10 cellular contexts compared by ENCODE assay signal in genomic region chr4:182142146-182143085, GRCh38.
A peak's percentile ranks its signal among the peaks of the same experiment; 100 is the strongest.
DNase-seq lines count a peak whose midpoint lies in the region; ATAC-seq, FAIRE-seq and TF ChIP-seq lines count a peak whose summit lies in the region.
"Had no signal": no experiment of that assay in that cellular context is flagged by ENCODE, and none has a peak within 500 bp of the region (broad histone marks: within the 10 kb centered on the region; RNA-seq: fewer than 3 reads in every experiment).

No MANE protein-coding gene starts in this region.

- POLR2A ChIA-PET in activated CD4-positive, alpha-beta T cell treated with anti-CD3 and anti-CD28 coated beads for 36 hours (lab: Charles Lee): no interaction called here

- H3K36me3 Mint-ChIP-seq in activated CD4-positive, alpha-beta T cell treated with anti-CD3 and anti-CD28 coated beads for 36 hours (ENCODE audit: low read depth): peaks cover 2% of the 10 kb centered on the region
- H3K36me3 Mint-ChIP-seq: naive B cell had no signal

- H3K9ac ChIP-seq in kidney (ENCODE audit: low read length in 2 of 2): peak overlapping the region in 1 of 2 donors; percentile 61

- no peak for FAIRE-seq in kidney (lab: Jason Lieb, UNC)
- FAIRE-seq: A204.1 had no signal

- TF ChIP-seq CTCF in cardiac fibroblast (IDR thresholded peaks at IDR 0.05; ENCODE audit: low read depth, low read length): no peak
- no peak for TF ChIP-seq CTCF in kidney (IDR thresholded peaks at IDR 0.05; ENCODE audit: borderline replicate concordance, extremely low read depth, insufficient read depth)

- H3K4me1 Mint-ChIP-seq in activated CD4-positive, alpha-beta T cell treated with anti-CD3 and anti-CD28 coated beads for 36 hours: peaks cover 15% of the 10 kb centered on the region

- ATAC-seq in activated CD4-positive, alpha-beta T cell treated with anti-CD3 and anti-CD28 coated beads for 36 hours: no peak

- peak; percentile 6 for DNase-seq in activated CD4-positive, alpha-beta T cell treated with anti-CD3 and anti-CD28 coated beads for 36 hours
- DNase-seq in activated CD4-positive, alpha-beta T cell treated with anti-CD3 and anti-CD28 coated beads, Interleukin-2, amount 50 U/mL, for 4 hours: no peak
- DNase-seq in cardiac fibroblast (ENCODE audit: low read depth in 2 of 2) (peak; percentile 3 to 50), kidney (peak; percentile 82), stromal cell of bone marrow (ENCODE audit: low read depth) (peak; percentile 27), HuH-7.5 (ENCODE audit: low spot score) (no peak), RKO (ENCODE audit: low spot score) (no peak)
- no peak for DNase-seq in stimulated activated CD4-positive, alpha-beta T cell treated with anti-CD3 and anti-CD28 coated beads, Interleukin-4, amount 100 ng/mL, for 24 hours
- DNase-seq: naive B cell had no signal

- peaks cover 0 to 6% of the 10 kb centered on the region in 2 donors for H3K4me1 ChIP-seq in kidney (ENCODE audit: control insufficient read depth in 1 of 2, insufficient read depth in 1 of 2, low read depth in 1 of 2, low read length in 2 of 2)

- H3K27me3 Mint-ChIP-seq in activated CD4-positive, alpha-beta T cell treated with anti-CD3 and anti-CD28 coated beads for 36 hours: peaks cover 62% of the 10 kb centered on the region

- no peaks in the 10 kb centered on the region for H3K9me3 ChIP-seq in kidney (ENCODE audit: control insufficient read depth in 1 of 2, low read length in 2 of 2)

- intact Hi-C loops in activated CD4-positive, alpha-beta T cell treated with anti-CD3 and anti-CD28 coated beads for 36 hours (cut with DNase I, micrococcal nuclease): loop anchor here in 1 of 2 experiments (5.0 to 10.0 kb wide), 2 partner anchors 302 to 955 kb away; partner anchors contain the start of gene WWC2
- intact Hi-C loops in kidney (cut with DNase I): no loop called here

- no peaks in the 10 kb centered on the region for H3K9me3 Mint-ChIP-seq in activated CD4-positive, alpha-beta T cell treated with anti-CD3 and anti-CD28 coated beads for 36 hours (ENCODE audit: low read depth)

- H3K27ac ChIP-seq in kidney (ENCODE audit: low read depth in 2 of 2, low read length in 2 of 2): peak overlapping the region in 1 of 2 donors; percentile 76

- no peak overlapping the region for H3K4me3 Mint-ChIP-seq in activated CD4-positive, alpha-beta T cell treated with anti-CD3 and anti-CD28 coated beads for 36 hours

- CTCF ChIA-PET in activated CD4-positive, alpha-beta T cell treated with anti-CD3 and anti-CD28 coated beads for 36 hours (lab: Charles Lee): no interaction called here

- H3K4me3 ChIP-seq in cardiac fibroblast (replicated peaks in 1 of 2; ENCODE audit: low read depth in 2 of 2, low read length in 2 of 2): peak overlapping the region; percentile 56 to 57
- peak overlapping the region; percentile 48 to 72 for H3K4me3 ChIP-seq in kidney (ENCODE audit: low read length in 2 of 2)

- H3K36me3 ChIP-seq in kidney (ENCODE audit: control insufficient read depth in 1 of 2, insufficient read depth in 2 of 2, low read length in 2 of 2): no peaks in the 10 kb centered on the region

- no peak overlapping the region for H3K27ac Mint-ChIP-seq in activated CD4-positive, alpha-beta T cell treated with anti-CD3 and anti-CD28 coated beads for 36 hours

Comparison
In these comparisons a context has a peak if more than half of its experiments do, and no peak if none do; other contexts are left out.
1. DNase-seq: peak in activated CD4-positive, alpha-beta T cell treated with anti-CD3 and anti-CD28 coated beads for 36 hours (single experiment), cardiac fibroblast (2 of 2), kidney (single experiment) and stromal cell of bone marrow (single experiment); none in activated CD4-positive, alpha-beta T cell treated with anti-CD3 and anti-CD28 coated beads, Interleukin-2, amount 50 U/mL, for 4 hours (0 of 2), HuH-7.5 (single experiment), RKO (single experiment) and stimulated activated CD4-positive, alpha-beta T cell treated with anti-CD3 and anti-CD28 coated beads, Interleukin-4, amount 100 ng/mL, for 24 hours (single experiment).